ENCODE assay signal across 2 cellular contexts in genomic region chr17:64164592-64165285, GRCh38.
TF ChIP-seq lines count a peak whose summit lies in the region.

No MANE protein-coding gene starts in this region.

TF ChIP-seq in SK-N-SH, 30 proteins besides CTCF, POLR2A, EP300 and RAD21:
- TF ChIP-seq MXI1 (IDR thresholded peaks at IDR 0.05; ENCODE audit: low read depth, low read length) (peak; percentile 29; the same call in 1 of the 2 replicates), FOSL2 (IDR thresholded peaks at IDR 0.05; ENCODE audit: borderline replicate concordance, low read depth) (no peak), RCOR1 (IDR thresholded peaks at IDR 0.05; ENCODE audit: low read length) (0 out of 2 replicates have a peak, but pooled peaks have one; percentile 28), ZBTB33 (IDR thresholded peaks at IDR 0.05; ENCODE audit: borderline replicate concordance, low read depth) (no peak), GATA2 (CRISPR knock-in tag; IDR thresholded peaks at IDR 0.05) (0 out of 2 replicates have a peak, but pooled peaks have one; percentile 25), YY1 (IDR thresholded peaks at IDR 0.05; ENCODE audit: low read depth) (no peak), JUND (IDR thresholded peaks at IDR 0.05) (no peak), MAX (IDR thresholded peaks at IDR 0.05; ENCODE audit: low read depth) (no peak), SIN3A (IDR thresholded peaks at IDR 0.05; ENCODE audit: borderline replicate concordance, low read depth, low read length) (no peak), RXRA (IDR thresholded peaks at IDR 0.05; ENCODE audit: borderline replicate concordance, low read depth) (no peak), TEAD4 (IDR thresholded peaks at IDR 0.05; ENCODE audit: borderline replicate concordance, insufficient read depth) (no peak)
- TF ChIP-seq, protein P1, sequence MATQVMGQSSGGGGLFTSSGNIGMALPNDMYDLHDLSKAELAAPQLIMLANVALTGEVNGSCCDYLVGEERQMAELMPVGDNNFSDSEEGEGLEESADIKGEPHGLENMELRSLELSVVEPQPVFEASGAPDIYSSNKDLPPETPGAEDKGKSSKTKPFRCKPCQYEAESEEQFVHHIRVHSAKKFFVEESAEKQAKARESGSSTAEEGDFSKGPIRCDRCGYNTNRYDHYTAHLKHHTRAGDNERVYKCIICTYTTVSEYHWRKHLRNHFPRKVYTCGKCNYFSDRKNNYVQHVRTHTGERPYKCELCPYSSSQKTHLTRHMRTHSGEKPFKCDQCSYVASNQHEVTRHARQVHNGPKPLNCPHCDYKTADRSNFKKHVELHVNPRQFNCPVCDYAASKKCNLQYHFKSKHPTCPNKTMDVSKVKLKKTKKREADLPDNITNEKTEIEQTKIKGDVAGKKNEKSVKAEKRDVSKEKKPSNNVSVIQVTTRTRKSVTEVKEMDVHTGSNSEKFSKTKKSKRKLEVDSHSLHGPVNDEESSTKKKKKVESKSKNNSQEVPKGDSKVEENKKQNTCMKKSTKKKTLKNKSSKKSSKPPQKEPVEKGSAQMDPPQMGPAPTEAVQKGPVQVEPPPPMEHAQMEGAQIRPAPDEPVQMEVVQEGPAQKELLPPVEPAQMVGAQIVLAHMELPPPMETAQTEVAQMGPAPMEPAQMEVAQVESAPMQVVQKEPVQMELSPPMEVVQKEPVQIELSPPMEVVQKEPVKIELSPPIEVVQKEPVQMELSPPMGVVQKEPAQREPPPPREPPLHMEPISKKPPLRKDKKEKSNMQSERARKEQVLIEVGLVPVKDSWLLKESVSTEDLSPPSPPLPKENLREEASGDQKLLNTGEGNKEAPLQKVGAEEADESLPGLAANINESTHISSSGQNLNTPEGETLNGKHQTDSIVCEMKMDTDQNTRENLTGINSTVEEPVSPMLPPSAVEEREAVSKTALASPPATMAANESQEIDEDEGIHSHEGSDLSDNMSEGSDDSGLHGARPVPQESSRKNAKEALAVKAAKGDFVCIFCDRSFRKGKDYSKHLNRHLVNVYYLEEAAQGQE (IDR thresholded peaks at IDR 0.05; ENCODE audit: low read depth, low read length) = no peak

TF ChIP-seq in K562, 482 proteins besides CTCF, POLR2A, EP300 and RAD21:
- TF ChIP-seq E4F1 (CRISPR knock-in tag; IDR thresholded peaks at IDR 0.05; ENCODE audit: borderline replicate concordance) (no peak), STAT5A (IDR thresholded peaks at IDR 0.05; ENCODE audit: borderline replicate concordance, low read length) (no peak), EWSR1 (IDR thresholded peaks at IDR 0.05; ENCODE audit: borderline replicate concordance, low read depth, partially characterized antibody) (no peak), ZNF740 (CRISPR knock-in tag; IDR thresholded peaks at IDR 0.05) (no peak), ZNF740 (tag; IDR thresholded peaks at IDR 0.05) (no peak), ZBTB43 (CRISPR knock-in tag; IDR thresholded peaks at IDR 0.05) (no peak), BDP1 (IDR thresholded peaks at IDR 0.05; ENCODE audit: insufficient read depth, insufficient read length) (no peak), HSF4 (CRISPR knock-in tag; IDR thresholded peaks at IDR 0.05; ENCODE audit: borderline replicate concordance) (no peak), ZNF507 (tag; conservative IDR thresholded peaks at IDR 0.05) (no peak)
- TF ChIP-seq, protein P2, sequence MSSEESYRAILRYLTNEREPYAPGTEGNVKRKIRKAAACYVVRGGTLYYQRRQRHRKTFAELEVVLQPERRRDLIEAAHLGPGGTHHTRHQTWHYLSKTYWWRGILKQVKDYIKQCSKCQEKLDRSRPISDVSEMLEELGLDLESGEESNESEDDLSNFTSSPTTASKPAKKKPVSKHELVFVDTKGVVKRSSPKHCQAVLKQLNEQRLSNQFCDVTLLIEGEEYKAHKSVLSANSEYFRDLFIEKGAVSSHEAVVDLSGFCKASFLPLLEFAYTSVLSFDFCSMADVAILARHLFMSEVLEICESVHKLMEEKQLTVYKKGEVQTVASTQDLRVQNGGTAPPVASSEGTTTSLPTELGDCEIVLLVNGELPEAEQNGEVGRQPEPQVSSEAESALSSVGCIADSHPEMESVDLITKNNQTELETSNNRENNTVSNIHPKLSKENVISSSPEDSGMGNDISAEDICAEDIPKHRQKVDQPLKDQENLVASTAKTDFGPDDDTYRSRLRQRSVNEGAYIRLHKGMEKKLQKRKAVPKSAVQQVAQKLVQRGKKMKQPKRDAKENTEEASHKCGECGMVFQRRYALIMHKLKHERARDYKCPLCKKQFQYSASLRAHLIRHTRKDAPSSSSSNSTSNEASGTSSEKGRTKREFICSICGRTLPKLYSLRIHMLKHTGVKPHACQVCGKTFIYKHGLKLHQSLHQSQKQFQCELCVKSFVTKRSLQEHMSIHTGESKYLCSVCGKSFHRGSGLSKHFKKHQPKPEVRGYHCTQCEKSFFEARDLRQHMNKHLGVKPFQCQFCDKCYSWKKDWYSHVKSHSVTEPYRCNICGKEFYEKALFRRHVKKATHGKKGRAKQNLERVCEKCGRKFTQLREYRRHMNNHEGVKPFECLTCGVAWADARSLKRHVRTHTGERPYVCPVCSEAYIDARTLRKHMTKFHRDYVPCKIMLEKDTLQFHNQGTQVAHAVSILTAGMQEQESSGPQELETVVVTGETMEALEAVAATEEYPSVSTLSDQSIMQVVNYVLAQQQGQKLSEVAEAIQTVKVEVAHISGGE (CRISPR knock-in tag; IDR thresholded peaks at IDR 0.05) = no peak
